Comparison of ENCODE assay signal across 19 cellular contexts in the genomic region with DNA sequence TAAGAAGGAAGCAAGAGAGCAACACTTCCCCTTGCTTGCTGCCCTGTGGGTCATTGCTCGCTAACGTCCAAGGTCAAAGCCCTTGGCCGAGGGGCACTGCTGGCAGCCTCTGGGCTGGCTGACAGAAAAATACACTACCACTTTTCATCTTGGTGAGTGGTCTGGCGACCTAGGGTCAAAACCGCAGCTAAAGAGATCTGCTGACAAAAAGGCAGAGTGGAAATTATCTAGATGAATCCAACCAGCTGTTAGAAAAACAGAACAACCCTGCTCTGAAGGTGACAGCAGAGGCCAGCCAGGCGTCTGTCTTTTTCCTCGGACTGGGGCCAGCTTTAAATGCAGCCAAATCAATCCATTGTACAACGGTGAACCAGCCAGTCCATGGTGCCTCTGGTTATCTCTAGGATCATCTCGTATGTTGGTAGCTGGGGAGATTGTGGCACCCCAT.
"Had no signal": no experiment of that assay in that cellular context is flagged by ENCODE, and none has a peak within 500 bp of the region (broad histone marks: within the 10 kb centered on the region; RNA-seq: fewer than 3 reads in every experiment).

No MANE protein-coding gene starts in this region.

- H3K4me3 ChIP-seq: body of pancreas, dorsolateral prefrontal cortex, left lung, neural progenitor cell, spleen, thyroid gland had no signal

- H3K36me3 Mint-ChIP-seq: activated CD4-positive, alpha-beta memory T cell treated with anti-CD3 and anti-CD28 coated beads for 36 hours; activated naive CD8-positive, alpha-beta T cell treated with anti-CD3 and anti-CD28 coated beads, Interleukin-2, amount 10 ng/mL, durations not matched to agents 7 days and 5 days; memory B cell; naive B cell; neural progenitor cell; stimulated activated naive B cell treated with anti-CD40 and anti-IgM and Interleukin-4, amounts not matched to agents 10 μg/mL and 1 μg/mL and 100 μg/mL, for 72 hours had no signal

- H3K36me3 ChIP-seq: left lung, neural progenitor cell, spleen, thyroid gland had no signal

- H3K9ac ChIP-seq: neural progenitor cell had no signal

- H3K4me2 ChIP-seq: neural progenitor cell had no signal

- H3K4me3 Mint-ChIP-seq: activated CD4-positive, alpha-beta memory T cell treated with anti-CD3 and anti-CD28 coated beads for 36 hours; activated naive CD8-positive, alpha-beta T cell treated with anti-CD3 and anti-CD28 coated beads, Interleukin-2, amount 10 ng/mL, durations not matched to agents 7 days and 5 days; activated T-helper 17 cell treated with anti-CD3 and anti-CD28 coated beads, Interleukin-2, amount 50 U/mL, for 72 hours; memory B cell; neural progenitor cell; stimulated activated naive B cell treated with anti-CD40 and anti-IgM and Interleukin-4, amounts not matched to agents 10 μg/mL and 1 μg/mL and 100 μg/mL, for 72 hours had no signal

- H3K27ac Mint-ChIP-seq: activated CD4-positive, alpha-beta memory T cell treated with anti-CD3 and anti-CD28 coated beads for 36 hours; activated naive CD8-positive, alpha-beta T cell treated with anti-CD3 and anti-CD28 coated beads, Interleukin-2, amount 10 ng/mL, durations not matched to agents 7 days and 5 days; activated T-helper 17 cell treated with anti-CD3 and anti-CD28 coated beads, Interleukin-2, amount 50 U/mL, for 72 hours; memory B cell; naive B cell; neural progenitor cell; stimulated activated naive B cell treated with anti-CD40 and anti-IgM and Interleukin-4, amounts not matched to agents 10 μg/mL and 1 μg/mL and 100 μg/mL, for 72 hours had no signal

- ATAC-seq: activated T-helper 17 cell treated with anti-CD3 and anti-CD28 coated beads, Interleukin-2, amount 50 U/mL, for 72 hours; body of pancreas; left lung; stimulated activated naive B cell treated with anti-CD40 and anti-IgM and Interleukin-4, amounts not matched to agents 10 μg/mL and 1 μg/mL and 100 μg/mL, for 72 hours had no signal

- H3K27ac ChIP-seq: body of pancreas, dorsolateral prefrontal cortex, left lung, neural progenitor cell, spleen, thyroid gland had no signal

- H3K9me3 Mint-ChIP-seq: activated CD4-positive, alpha-beta memory T cell treated with anti-CD3 and anti-CD28 coated beads for 36 hours; activated naive CD8-positive, alpha-beta T cell treated with anti-CD3 and anti-CD28 coated beads, Interleukin-2, amount 10 ng/mL, durations not matched to agents 7 days and 5 days; activated T-helper 17 cell treated with anti-CD3 and anti-CD28 coated beads, Interleukin-2, amount 50 U/mL, for 72 hours; memory B cell; naive B cell; stimulated activated naive B cell treated with anti-CD40 and anti-IgM and Interleukin-4, amounts not matched to agents 10 μg/mL and 1 μg/mL and 100 μg/mL, for 72 hours had no signal

- H3K27me3 ChIP-seq: thyroid gland had no signal

- DNase-seq: activated CD4-positive, alpha-beta memory T cell treated with anti-CD3 and anti-CD28 coated beads for 36 hours; activated CD4-positive, alpha-beta T cell treated with anti-CD3 and anti-CD28 coated beads for 4 hours; activated naive CD4-positive, alpha-beta T cell; activated naive CD8-positive, alpha-beta T cell treated with anti-CD3 and anti-CD28 coated beads, Interleukin-2, amount 10 ng/mL, durations not matched to agents 7 days and 5 days; activated T-cell treated with anti-CD3 and anti-CD28 coated beads for 4 hours; body of pancreas; central memory CD4-positive, alpha-beta T cell; dorsolateral prefrontal cortex; foreskin fibroblast; hypothalamus; islet precursor cell; naive B cell; spleen; stimulated activated naive B cell treated with anti-CD40 and anti-IgM and Interleukin-4, amounts not matched to agents 10 μg/mL and 1 μg/mL and 100 μg/mL, for 72 hours; thyroid gland had no signal

- H2AFZ ChIP-seq: neural progenitor cell had no signal

- H3K9me3 ChIP-seq: body of pancreas, left lung, thyroid gland had no signal
